In genomic region chr13:20258208-20258962, GRCh38 we compare ENCODE assay signal across 2 cellular contexts.
TF ChIP-seq lines count a peak whose summit lies in the region.

No MANE protein-coding gene starts in this region.

TF ChIP-seq in SK-N-SH, 30 proteins besides CTCF, POLR2A, EP300 and RAD21 (continued from another document):
- no peak for TF ChIP-seq REST (IDR thresholded peaks at IDR 0.05; ENCODE audit: low read depth, low read length)

TF ChIP-seq in SK-N-SH treated with all-trans-retinoic acid at 6 μM for 48 hours, 23 proteins besides CTCF, POLR2A, EP300 and RAD21 (continued from another document):
- TF ChIP-seq, protein P1, sequence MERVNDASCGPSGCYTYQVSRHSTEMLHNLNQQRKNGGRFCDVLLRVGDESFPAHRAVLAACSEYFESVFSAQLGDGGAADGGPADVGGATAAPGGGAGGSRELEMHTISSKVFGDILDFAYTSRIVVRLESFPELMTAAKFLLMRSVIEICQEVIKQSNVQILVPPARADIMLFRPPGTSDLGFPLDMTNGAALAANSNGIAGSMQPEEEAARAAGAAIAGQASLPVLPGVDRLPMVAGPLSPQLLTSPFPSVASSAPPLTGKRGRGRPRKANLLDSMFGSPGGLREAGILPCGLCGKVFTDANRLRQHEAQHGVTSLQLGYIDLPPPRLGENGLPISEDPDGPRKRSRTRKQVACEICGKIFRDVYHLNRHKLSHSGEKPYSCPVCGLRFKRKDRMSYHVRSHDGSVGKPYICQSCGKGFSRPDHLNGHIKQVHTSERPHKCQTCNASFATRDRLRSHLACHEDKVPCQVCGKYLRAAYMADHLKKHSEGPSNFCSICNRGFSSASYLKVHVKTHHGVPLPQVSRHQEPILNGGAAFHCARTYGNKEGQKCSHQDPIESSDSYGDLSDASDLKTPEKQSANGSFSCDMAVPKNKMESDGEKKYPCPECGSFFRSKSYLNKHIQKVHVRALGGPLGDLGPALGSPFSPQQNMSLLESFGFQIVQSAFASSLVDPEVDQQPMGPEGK (CRISPR knock-in tag; IDR thresholded peaks at IDR 0.05; ENCODE audit: borderline replicate concordance) = no peak
- no peak for TF ChIP-seq OSR1 (CRISPR knock-in tag; IDR thresholded peaks at IDR 0.05)
